10 cellular contexts compared by ENCODE assay signal in genomic region chr1:230170610-230171009, GRCh38.
A peak's percentile ranks its signal among the peaks of the same experiment; 100 is the strongest.
DNase-seq lines count a peak whose midpoint lies in the region; ATAC-seq and TF ChIP-seq lines count a peak whose summit lies in the region.
"Had no signal": no experiment of that assay in that cellular context is flagged by ENCODE, and none has a peak within 500 bp of the region (broad histone marks: within the 10 kb centered on the region; RNA-seq: fewer than 3 reads in every experiment).

No MANE protein-coding gene starts in this region.

- H2BK12ac ChIP-seq in mesenchymal stem cell (ENCODE audit: low read length in 2 of 2) (no peak overlapping the region), neuronal stem cell (ENCODE audit: low read length) (no peak overlapping the region)

- 85% methylated on average over 2 of the region's 2 CpGs for WGBS in mesenchymal stem cell
- no CpG with 5 or more reads among the region's 2 CpGs for WGBS in neuronal stem cell (ENCODE audit: extremely low coverage in 2 of 2, insufficient read length in 2 of 2, insufficient replicate concordance in 1 of 2), 2 donors

- H3K4me3 Mint-ChIP-seq in WTC11 = no peak overlapping the region

- peaks cover 12% of the 10 kb centered on the region for H3K36me3 Mint-ChIP-seq in WTC11
- H3K36me3 Mint-ChIP-seq: CD4-positive, CD25-positive, alpha-beta regulatory T cell had no signal

- H2AK5ac ChIP-seq in mesenchymal stem cell (ENCODE audit: low read length, severe bottlenecking) = no peak overlapping the region
- H2AK5ac ChIP-seq in neuronal stem cell (ENCODE audit: low read depth, low read length) = no peak overlapping the region

- H3K36me3 ChIP-seq in ACC112 (ENCODE audit: insufficient read depth, low read length) (no peaks in the 10 kb centered on the region), mesenchymal stem cell (ENCODE audit: control insufficient read depth in 1 of 2, insufficient read depth in 2 of 2, low read depth in 1 of 2, low read length in 2 of 2) (peaks cover 0 to 6% of the 10 kb centered on the region in 2 experiments), OCI-LY7 (ENCODE audit: insufficient read depth, low read length) (0 out of 2 replicates have a peak, but pooled peaks cover 3% of the 10 kb centered on the region), neuronal stem cell (replicated peaks in 1 of 2; ENCODE audit: control insufficient read depth in 2 of 2, insufficient read depth in 2 of 2, low read length in 2 of 2) (no peaks in the 10 kb centered on the region)
- H3K36me3 ChIP-seq: ovary had no signal

- CTCF ChIA-PET in WTC11 (lab: Charles Lee) = interaction anchor here (1.5 kb wide), 1 partner anchor 321 kb away, joined by 3 read pairs; no protein-coding TSS in a partner anchor
- CTCF ChIA-PET in OCI-LY7 (lab: Charles Lee; ENCODE audit: unreplicated experiment) = no interaction called here

- no peaks in the 10 kb centered on the region for H4K20me1 ChIP-seq in OCI-LY7 (ENCODE audit: insufficient read depth, low read length)

- H3K9me3 ChIP-seq in mesenchymal stem cell (ENCODE audit: control insufficient read depth, low read length) (no peaks in the 10 kb centered on the region), OCI-LY7 (ENCODE audit: low read length) (no peaks in the 10 kb centered on the region), neuronal stem cell (replicated peaks in 1 of 2; ENCODE audit: control insufficient read depth in 2 of 2, insufficient read depth in 1 of 2, low read depth in 1 of 2, low read length in 2 of 2) (peaks cover 3% of the 10 kb centered on the region in 2 donors)
- H3K9me3 ChIP-seq: ovary had no signal

- H3K9ac ChIP-seq in mesenchymal stem cell (ENCODE audit: low read length) (peak overlapping the region; percentile 61), neuronal stem cell (ENCODE audit: low read depth, low read length, poor library complexity) (no peak overlapping the region)

- H2BK120ac ChIP-seq in mesenchymal stem cell (ENCODE audit: low read depth, low read length) = no peak overlapping the region
- no peak overlapping the region for H2BK120ac ChIP-seq in neuronal stem cell (ENCODE audit: low read depth, low read length)

- POLR2A ChIA-PET in WTC11 (lab: Charles Lee) = interaction anchor here (0.6 kb wide), 1 partner anchor 78 kb away, joined by 5 read pairs; no protein-coding TSS in a partner anchor
- POLR2A ChIA-PET in OCI-LY7 (lab: Charles Lee) = interaction anchor here (0.5 to 0.7 kb wide), 2 partner anchors 91 to 204 kb away, joined by 3 read pairs; no protein-coding TSS in a partner anchor

- TF ChIP-seq CTCF in WTC11 (IDR thresholded peaks at IDR 0.05) (no peak), OCI-LY7 (conservative IDR thresholded peaks at IDR 0.05; ENCODE audit: low read length) (no peak)

- H3K27me3 ChIP-seq in ACC112 (ENCODE audit: insufficient read depth, low read length) (no peaks in the 10 kb centered on the region), mesenchymal stem cell (ENCODE audit: control insufficient read depth in 1 of 2, insufficient read depth in 1 of 2, low read length in 2 of 2) (no peaks in the 10 kb centered on the region), neuronal stem cell (ENCODE audit: control insufficient read depth in 3 of 3, insufficient read depth in 3 of 3, low read depth in 1 of 3, low read length in 3 of 3) (no peaks in the 10 kb centered on the region)
- H3K27me3 ChIP-seq: ovary had no signal

- H2BK15ac ChIP-seq in mesenchymal stem cell (ENCODE audit: low read depth, poor library complexity, severe bottlenecking) = no peak overlapping the region
- H2BK15ac ChIP-seq in neuronal stem cell (ENCODE audit: low read length) = no peak overlapping the region

- peak overlapping the region; percentile 64 for H3K4me3 ChIP-seq in ACC112 (ENCODE audit: low read depth, low read length)
- no peak overlapping the region for H3K4me3 ChIP-seq in mesenchymal stem cell (ENCODE audit: insufficient read depth in 1 of 2, low read depth in 1 of 2, low read length in 2 of 2)
- H3K4me3 ChIP-seq in OCI-LY7 (ENCODE audit: low read depth, low read length, poor library complexity, severe bottlenecking) = no peak overlapping the region
- no peak overlapping the region for H3K4me3 ChIP-seq in neuronal stem cell (ENCODE audit: low read length in 2 of 2)
- H3K4me3 ChIP-seq: ovary had no signal

- H3K79me2 ChIP-seq in ACC112 (ENCODE audit: control insufficient read depth, insufficient read depth, low read length, unreplicated experiment) = peaks cover 78% of the 10 kb centered on the region
- H3K79me2 ChIP-seq in OCI-LY7 (ENCODE audit: insufficient read depth, low read depth, low read length) = peaks cover 26% of the 10 kb centered on the region; the same call in 1 of the 2 replicates

- H3K4me1 ChIP-seq in ACC112 (ENCODE audit: control insufficient read depth, insufficient read depth, low read length, unreplicated experiment) = peaks cover 33% of the 10 kb centered on the region
- H3K4me1 ChIP-seq in mesenchymal stem cell (ENCODE audit: control insufficient read depth, insufficient read depth, low read depth, low read length) = peaks cover 21% of the 10 kb centered on the region
- peaks cover 50% of the 10 kb centered on the region for H3K4me1 ChIP-seq in OCI-LY7 (ENCODE audit: insufficient read depth, low read length, poor library complexity, severe bottlenecking)
- H3K4me1 ChIP-seq in neuronal stem cell (ENCODE audit: control insufficient read depth in 2 of 2, insufficient read depth in 1 of 2, low read depth in 1 of 2, low read length in 2 of 2) = peaks cover 0 to 7% of the 10 kb centered on the region in 2 donors

- H3K23ac ChIP-seq in mesenchymal stem cell (ENCODE audit: low read length in 2 of 2) (no peak overlapping the region), neuronal stem cell (ENCODE audit: low read depth, low read length, poor library complexity) (no peak overlapping the region)

- H3K9me3 Mint-ChIP-seq in WTC11 = peaks cover 13% of the 10 kb centered on the region
- H3K9me3 Mint-ChIP-seq: CD4-positive, CD25-positive, alpha-beta regulatory T cell had no signal

- H2BK5ac ChIP-seq in mesenchymal stem cell (ENCODE audit: low read depth, low read length, poor library complexity, severe bottlenecking) (no peak overlapping the region), neuronal stem cell (ENCODE audit: low read length) (no peak overlapping the region)

- H3K4me2 ChIP-seq in mesenchymal stem cell (ENCODE audit: low read length, poor library complexity, severe bottlenecking) (no peak overlapping the region), OCI-LY7 (ENCODE audit: low read length) (no peak overlapping the region), neuronal stem cell (ENCODE audit: insufficient read depth, low read length, poor library complexity, severe bottlenecking) (no peak overlapping the region)

- H3K18ac ChIP-seq in mesenchymal stem cell (ENCODE audit: low read depth in 1 of 2, low read length in 2 of 2) = no peak overlapping the region
- H3K18ac ChIP-seq in neuronal stem cell (ENCODE audit: low read length) = no peak overlapping the region

- H3K79me1 ChIP-seq in mesenchymal stem cell (replicated peaks; ENCODE audit: low read length, poor library complexity, severe bottlenecking) = peaks cover 36% of the 10 kb centered on the region
- peaks cover 4% of the 10 kb centered on the region for H3K79me1 ChIP-seq in neuronal stem cell (ENCODE audit: low read depth, low read length)

- H3K27ac Mint-ChIP-seq in WTC11 = peak overlapping the region; percentile 58

- BruUV-seq in OCI-LY7 (replicated peaks; lab: Mats Ljungman, UMichigan) = no TSS peak

- H4K91ac ChIP-seq in mesenchymal stem cell (ENCODE audit: low read length) = no peak overlapping the region
- no peak overlapping the region for H4K91ac ChIP-seq in neuronal stem cell (ENCODE audit: low read depth, low read length, poor library complexity)

- intact Hi-C loops in OCI-LY7 (cut with micrococcal nuclease; ENCODE audit: unreplicated experiment) = no loop called here

- no peaks in the 10 kb centered on the region for H3K9me2 ChIP-seq in OCI-LY7 (ENCODE audit: insufficient read depth, low read length)

- peak overlapping the region; percentile 89 for H3K27ac ChIP-seq in ACC112 (ENCODE audit: low read depth, low read length)
- no peak overlapping the region for H3K27ac ChIP-seq in mesenchymal stem cell (ENCODE audit: low read length, poor library complexity, severe bottlenecking)
- no peak overlapping the region for H3K27ac ChIP-seq in OCI-LY7 (ENCODE audit: low read depth, low read length, poor library complexity, severe bottlenecking)
- no peak overlapping the region for H3K27ac ChIP-seq in neuronal stem cell (replicated peaks; ENCODE audit: low read length)

- DNase-seq in WTC11 (ENCODE audit: low spot score) (no peak), mesenchymal stem cell (no peak), OCI-LY7 (ENCODE audit: low spot score) (no peak), neuronal stem cell (ENCODE audit: low spot score) (no peak)
- DNase-seq in stimulated activated naive CD4-positive, alpha-beta T cell treated with Interleukin-2 at 50 U/mL for 16 hours (lab: John Stamatoyannopoulos, UW) = no peak
- DNase-seq: CD4-positive, CD25-positive, alpha-beta regulatory T cell had no signal

- H4K8ac ChIP-seq in mesenchymal stem cell (ENCODE audit: low read length) (no peak overlapping the region), neuronal stem cell (ENCODE audit: low read depth, low read length) (no peak overlapping the region)

- H3K27me3 Mint-ChIP-seq in WTC11 (ENCODE audit: low read depth) = no peaks in the 10 kb centered on the region
- H3K27me3 Mint-ChIP-seq: CD4-positive, CD25-positive, alpha-beta regulatory T cell had no signal

- peaks cover 62% of the 10 kb centered on the region for H3K4me1 Mint-ChIP-seq in WTC11

- peak; percentile 9 for ATAC-seq in GM21423 (IDR thresholded peaks at IDR 0.05; ENCODE audit: unreplicated experiment)
- ATAC-seq in WTC11 = peak; percentile 43
- no peak for ATAC-seq in HG03521 (IDR thresholded peaks at IDR 0.05; ENCODE audit: unreplicated experiment)

- no peak overlapping the region for H3K4ac ChIP-seq in mesenchymal stem cell (ENCODE audit: low read depth in 1 of 2, low read length in 2 of 2)
- H3K4ac ChIP-seq in neuronal stem cell (ENCODE audit: low read length) = no peak overlapping the region

- H3K14ac ChIP-seq in mesenchymal stem cell (ENCODE audit: low read length in 2 of 2) (no peak overlapping the region), neuronal stem cell (ENCODE audit: low read length) (no peak overlapping the region)

- H2AFZ ChIP-seq in ACC112 (ENCODE audit: low read length, unreplicated experiment) (no peak overlapping the region), mesenchymal stem cell (ENCODE audit: low read depth, low read length) (no peak overlapping the region), OCI-LY7 (ENCODE audit: low read length) (no peak overlapping the region), neuronal stem cell (ENCODE audit: low read length) (no peak overlapping the region)

TF ChIP-seq in WTC11, 78 proteins besides CTCF, POLR2A, EP300 and RAD21 (continues in another document):
- no peak for TF ChIP-seq FOXJ3 (CRISPR knock-in tag; IDR thresholded peaks at IDR 0.05; ENCODE audit: borderline replicate concordance)
